ENCODE assay signal across 8 cellular contexts in genomic region chrX:12974797-12975669, GRCh38. TPM values are rescaled to one million over a fixed set of nuclear protein-coding genes. Genes with fewer than 3 reads are reported as not detected.
A peak's percentile ranks its signal among the peaks of the same experiment; 100 is the strongest.
DNase-seq lines count a peak whose midpoint lies in the region; ATAC-seq and TF ChIP-seq lines count a peak whose summit lies in the region.

Gene TMSB4X, plus strand, starts transcription at chrX:12975110.

- ATAC-seq in GM21737 (IDR thresholded peaks at IDR 0.05; ENCODE audit: unreplicated experiment) (peak; percentile 36), natural killer cell (peak; percentile 58 to 84 (median 72))

- H3K27ac Mint-ChIP-seq in natural killer cell, result peak within 1 kb of the TSS; percentile 94 to 97
- peak within 1 kb of the TSS; percentile 94 for H3K27ac Mint-ChIP-seq in stimulated activated naive CD8-positive, alpha-beta T cell treated with anti-CD3 and anti-CD28 coated beads, Interleukin-15, Interleukin-2, amounts not matched to agents 100 ng/mL and 50 ng/mL, for 24 hours

- H3K4me3 Mint-ChIP-seq in natural killer cell, result peak within 1 kb of the TSS; percentile 95
- peak within 1 kb of the TSS; percentile 94 for H3K4me3 Mint-ChIP-seq in stimulated activated naive CD8-positive, alpha-beta T cell treated with anti-CD3 and anti-CD28 coated beads, Interleukin-15, Interleukin-2, amounts not matched to agents 100 ng/mL and 50 ng/mL, for 24 hours

- peak within 1 kb of the TSS; percentile 45 for H3K4me3 ChIP-seq in LNCaP clone FGC (ENCODE audit: low read depth, low read length)
- peak within 1 kb of the TSS; percentile 71 for H3K4me3 ChIP-seq in fibroblast of mammary gland (ENCODE audit: control insufficient read depth, low read depth, low read length)

- peaks cover 30% of the 10 kb centered on the region for H3K36me3 Mint-ChIP-seq in natural killer cell
- peaks cover 38% of the 10 kb centered on the region for H3K36me3 Mint-ChIP-seq in stimulated activated naive CD8-positive, alpha-beta T cell treated with anti-CD3 and anti-CD28 coated beads, Interleukin-15, Interleukin-2, amounts not matched to agents 100 ng/mL and 50 ng/mL, for 24 hours (ENCODE audit: low read depth)

- no peaks in the 10 kb centered on the region for H3K27me3 Mint-ChIP-seq in natural killer cell (ENCODE audit: low read depth in 2 of 2)
- no peaks in the 10 kb centered on the region for H3K27me3 Mint-ChIP-seq in stimulated activated naive CD8-positive, alpha-beta T cell treated with anti-CD3 and anti-CD28 coated beads, Interleukin-15, Interleukin-2, amounts not matched to agents 100 ng/mL and 50 ng/mL, for 24 hours

- DNase-seq in Caki2 (ENCODE audit: low read depth) (peak; percentile 69), LNCaP clone FGC (ENCODE audit: low read depth) (no peak), SHP77 (lab: John Stamatoyannopoulos, UW) (peak; percentile 60 to 63), fibroblast of mammary gland (ENCODE audit: low read depth) (peak; percentile 70), natural killer cell (peak; percentile 79)
- DNase-seq in activated T-helper 9 cell treated with anti-CD3 and anti-CD28 coated beads, Interleukin-2, amount 50 U/mL, for 16 hours (ENCODE audit: low read depth), result peak; percentile 70

- H3K4me1 Mint-ChIP-seq in natural killer cell, result peaks cover 56 to 79% of the 10 kb centered on the region in 2 donors
- peaks cover 51% of the 10 kb centered on the region for H3K4me1 Mint-ChIP-seq in stimulated activated naive CD8-positive, alpha-beta T cell treated with anti-CD3 and anti-CD28 coated beads, Interleukin-15, Interleukin-2, amounts not matched to agents 100 ng/mL and 50 ng/mL, for 24 hours (ENCODE audit: low read depth)

- no peaks in the 10 kb centered on the region for H3K9me3 Mint-ChIP-seq in natural killer cell
- H3K9me3 Mint-ChIP-seq in stimulated activated naive CD8-positive, alpha-beta T cell treated with anti-CD3 and anti-CD28 coated beads, Interleukin-15, Interleukin-2, amounts not matched to agents 100 ng/mL and 50 ng/mL, for 24 hours, result no peaks in the 10 kb centered on the region

- in situ Hi-C loops in Caki2 (cut with HindIII; ENCODE audit: low pct_unique_long_range_greater_than_20kb, low sequenced_read_pairs), result no loop called here

- intact Hi-C loops in natural killer cell (cut with micrococcal nuclease), result loop anchor here (1.0 to 5.0 kb wide), 2 partner anchors 18 to 392 kb away; no protein-coding TSS in a partner anchor

- TF ChIP-seq CTCF in LNCaP clone FGC (IDR thresholded peaks at IDR 0.05; ENCODE audit: control insufficient read depth, extremely low read depth, insufficient read depth), result no peak
- TF ChIP-seq CTCF in fibroblast of mammary gland (conservative IDR thresholded peaks at IDR 0.05; ENCODE audit: control insufficient read depth, insufficient read depth, low read depth, low read length), result no peak
- TF ChIP-seq CTCF in natural killer cell (IDR thresholded peaks at IDR 0.05), result no peak

RNA-seq across cellular contexts. Expression of gene TMSB4X, which starts in this region (rescaled TPM):
- 998 and 1,178 TPM in 2 replicates for total RNA-seq in Caki2 (2014; rRNA removed; shearing (Covaris generic); ENCODE audit: low replicate concordance)
- total RNA-seq in natural killer cell, result 1,000 to 10,000 TPM; 5,049 to 6,005 (median 5,892) TPM
